1 cellular context compared by ENCODE assay signal in the genomic region with DNA sequence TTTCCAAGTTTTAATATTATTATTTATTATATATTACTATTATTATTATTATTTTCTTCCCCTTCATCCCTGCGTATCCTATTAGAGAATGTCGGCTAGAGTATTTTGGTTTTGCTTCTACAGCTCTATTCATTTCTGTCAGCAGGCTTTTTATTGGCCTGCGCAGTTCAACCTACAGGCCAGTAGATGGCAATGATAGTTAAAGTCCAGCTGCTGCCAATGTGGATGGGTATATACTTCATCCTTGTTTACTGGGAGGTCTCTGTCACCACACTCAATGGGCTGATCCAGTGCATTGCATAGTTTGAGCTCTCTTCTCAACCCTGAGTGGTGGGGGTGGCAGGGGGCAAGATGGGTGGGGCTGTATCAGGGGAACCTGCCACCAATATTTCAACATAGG.
TF ChIP-seq lines count a peak whose summit lies in the region.

No MANE protein-coding gene starts in this region.

TF ChIP-seq in neural cell, 6 proteins besides CTCF, POLR2A, EP300 and RAD21 (continued from another document):
- no peak for TF ChIP-seq REST (IDR thresholded peaks at IDR 0.05; ENCODE audit: borderline replicate concordance)
